In the genomic region with DNA sequence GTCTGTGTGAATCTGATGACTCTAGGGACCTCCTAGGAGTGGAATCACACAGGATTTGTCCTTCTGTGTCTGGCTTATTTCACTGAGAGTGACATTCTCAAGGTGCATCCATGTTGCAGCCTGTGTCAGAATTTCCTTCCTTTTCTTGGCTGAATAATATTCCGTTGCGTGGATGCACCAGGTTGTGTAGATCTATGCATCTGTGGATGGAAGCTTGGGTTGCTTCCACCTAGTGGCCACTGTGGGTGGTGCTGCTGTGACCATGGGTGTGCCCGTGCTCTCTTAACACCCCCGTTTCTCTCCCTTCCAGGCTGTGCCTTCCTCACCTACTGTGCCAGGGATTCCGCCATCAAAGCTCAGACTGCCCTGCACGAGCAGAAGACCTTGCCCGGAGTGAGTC, we compare ENCODE assay signal across 8 cellular contexts. TPM values are rescaled to one million over a fixed set of nuclear protein-coding genes. Genes with fewer than 3 reads are reported as not detected.
A peak's percentile ranks its signal among the peaks of the same experiment; 100 is the strongest.
DNase-seq lines count a peak whose midpoint lies in the region; ATAC-seq and TF ChIP-seq lines count a peak whose summit lies in the region.

No MANE protein-coding gene starts in this region.

- no peak overlapping the region for H3K27ac ChIP-seq in heart left ventricle

- H3K4me1 ChIP-seq in heart left ventricle: no peaks in the 10 kb centered on the region

- peaks cover 0 to 17% (median 0%) of the 10 kb centered on the region in 9 donors for H3K27me3 ChIP-seq in heart left ventricle

- WGBS in heart left ventricle, 4 donors: 62 to 78% (median 75%) methylated on average over 6 to 7 of the region's 7 CpGs

- peak in 1 of 4 donors; percentile 46 for ATAC-seq in heart left ventricle
- no peak for ATAC-seq in Right ventricle myocardium superior (ENCODE audit: poor library complexity)
- ATAC-seq in GM18505 (IDR thresholded peaks at IDR 0.05; ENCODE audit: unreplicated experiment): no peak
- ATAC-seq in GM18520 (IDR thresholded peaks at IDR 0.05; ENCODE audit: unreplicated experiment): no peak

- TF ChIP-seq CTCF in heart left ventricle (IDR thresholded peaks at IDR 0.05) (peak in 10 of 12 donors; percentile 14 to 56 (median 46)), epithelial cell of esophagus (IDR thresholded peaks at IDR 0.05; ENCODE audit: insufficient read depth, low read depth, low read length, missing control alignments) (peak; percentile 60)

- H3K4me3 ChIP-seq in heart left ventricle (no peak overlapping the region), epithelial cell of esophagus (ENCODE audit: low read length) (no peak overlapping the region)

- DNase-seq in heart left ventricle (no peak), Right ventricle myocardium superior (no peak), epithelial cell of esophagus (ENCODE audit: low read depth) (peak; percentile 24), kidney tubule cell (ENCODE audit: low spot score) (no peak)
- peak; percentile 19 to 52 for DNase-seq in activated CD4-positive, alpha-beta T cell treated with anti-CD3 and anti-CD28 coated beads for 4 hours
- DNase-seq in stimulated activated CD4-positive, alpha-beta T cell treated with anti-CD3 and anti-CD28 coated beads, Interleukin-2, amount 100 ng/mL, for 24 hours: peak; percentile 64 to 65

- peaks cover 0 to 12% (median 0%) of the 10 kb centered on the region in 12 donors for H3K9me3 ChIP-seq in heart left ventricle

- TF ChIP-seq POLR2A in heart left ventricle (IDR thresholded peaks at IDR 0.05) (no peak), GM18505 (IDR thresholded peaks at IDR 0.05; ENCODE audit: borderline replicate concordance, extremely low read depth, insufficient read depth, insufficient read length) (no peak)

- intact Hi-C loops in heart left ventricle (cut with DNase I): no loop called here
- intact Hi-C loops in Right ventricle myocardium superior (cut with DNase I): no loop called here

- H3K36me3 ChIP-seq in heart left ventricle: no peaks in the 10 kb centered on the region

RNA-seq across cellular contexts. Expression of a gene that starts 26.2 kb away (rescaled TPM):
- not detected for total RNA-seq in heart left ventricle
- not detected for polyA plus RNA-seq in heart left ventricle
- total RNA-seq in Right ventricle myocardium superior: not detected

Comparison
In these comparisons a context has a peak if more than half of its experiments do, and no peak if none do; other contexts are left out.
1. DNase-seq: peak in activated CD4-positive, alpha-beta T cell treated with anti-CD3 and anti-CD28 coated beads for 4 hours (2 of 2), epithelial cell of esophagus (single experiment) and stimulated activated CD4-positive, alpha-beta T cell treated with anti-CD3 and anti-CD28 coated beads, Interleukin-2, amount 100 ng/mL, for 24 hours (2 of 2); none in heart left ventricle (0 of 5), Right ventricle myocardium superior (single experiment) and kidney tubule cell (single experiment).